ENCODE assay signal across 21 cellular contexts in genomic region chr4:23235613-23236390, GRCh38.
DNase-seq lines count a peak whose midpoint lies in the region; ATAC-seq, FAIRE-seq and TF ChIP-seq lines count a peak whose summit lies in the region.
"Had no signal": no experiment of that assay in that cellular context is flagged by ENCODE, and none has a peak within 500 bp of the region (broad histone marks: within the 10 kb centered on the region; RNA-seq: fewer than 3 reads in every experiment).

No MANE protein-coding gene starts in this region.

- H3K4me1 ChIP-seq in HUES48 (ENCODE audit: control insufficient read depth, insufficient read depth, low read length) = peaks cover 24% of the 10 kb centered on the region
- peaks cover 32% of the 10 kb centered on the region for H3K4me1 ChIP-seq in body of pancreas
- peaks cover 8% of the 10 kb centered on the region; the same call in 1 of the 2 replicates for H3K4me1 ChIP-seq in iPS DF 6.9 (ENCODE audit: control insufficient read depth, insufficient read depth, low read length)
- no peaks in the 10 kb centered on the region for H3K4me1 ChIP-seq in small intestine (ENCODE audit: control insufficient read depth in 2 of 2, insufficient read depth in 1 of 2, low read depth in 1 of 2, low read length in 1 of 2)
- H3K4me1 ChIP-seq in upper lobe of left lung = peaks cover 0 to 6% (median 1%) of the 10 kb centered on the region in 4 donors
- H3K4me1 ChIP-seq: colonic mucosa had no signal

- no peak overlapping the region for H3K9ac ChIP-seq in HUES48 (ENCODE audit: low read depth, low read length)

- no peak for FAIRE-seq in small intestine (lab: Jason Lieb, UNC)
- FAIRE-seq: GM12878 had no signal

- no peaks in the 10 kb centered on the region for H3K27me3 ChIP-seq in HUES48 (ENCODE audit: control insufficient read depth, insufficient read depth, low read length)
- H3K27me3 ChIP-seq in body of pancreas = no peaks in the 10 kb centered on the region
- no peaks in the 10 kb centered on the region for H3K27me3 ChIP-seq in iPS DF 6.9 (ENCODE audit: control insufficient read depth, insufficient read depth, low read length)
- no peaks in the 10 kb centered on the region for H3K27me3 ChIP-seq in small intestine (ENCODE audit: control insufficient read depth in 2 of 2, insufficient read depth in 2 of 2, low read length in 2 of 2)
- H3K27me3 ChIP-seq in upper lobe of left lung = no peaks in the 10 kb centered on the region
- H3K27me3 ChIP-seq: brain microvascular endothelial cell, colonic mucosa had no signal

- H3K27ac ChIP-seq in HUES48 (ENCODE audit: low read depth, low read length) = peak overlapping the region; percentile 32
- H3K27ac ChIP-seq in body of pancreas = peak overlapping the region in 1 of 4 donors; percentile 37
- H3K27ac ChIP-seq in iPS DF 6.9 (ENCODE audit: low read length) = no peak overlapping the region
- H3K27ac ChIP-seq in small intestine (ENCODE audit: low read depth in 1 of 2, low read length in 1 of 2) = no peak overlapping the region
- H3K27ac ChIP-seq in upper lobe of left lung = no peak overlapping the region
- H3K27ac ChIP-seq: brain microvascular endothelial cell, colonic mucosa, WERI-Rb-1 had no signal

- TF ChIP-seq CTCF in body of pancreas (IDR thresholded peaks at IDR 0.05) = no peak
- no peak for TF ChIP-seq CTCF in upper lobe of left lung (IDR thresholded peaks at IDR 0.05)

- no peak overlapping the region for H3K4me3 ChIP-seq in HUES48 (ENCODE audit: low read depth, low read length)
- no peak overlapping the region for H3K4me3 ChIP-seq in body of pancreas
- no peak overlapping the region for H3K4me3 ChIP-seq in iPS DF 6.9 (ENCODE audit: low read length)
- H3K4me3 ChIP-seq in small intestine (ENCODE audit: low read depth in 1 of 2, low read length in 2 of 2) = no peak overlapping the region
- H3K4me3 ChIP-seq in upper lobe of left lung = no peak overlapping the region
- H3K4me3 ChIP-seq: colonic mucosa, GM12878 had no signal

- no peak for TF ChIP-seq EP300 in upper lobe of left lung (IDR thresholded peaks at IDR 0.05)

- TF ChIP-seq POLR2A in body of pancreas (IDR thresholded peaks at IDR 0.05) (no peak), upper lobe of left lung (IDR thresholded peaks at IDR 0.05) (no peak)

- intact Hi-C loops in body of pancreas (cut with DNase I) = no loop called here

- peak; percentile 9 to 34 (median 19) for DNase-seq in body of pancreas
- DNase-seq in iPS DF 6.9 (ENCODE audit: low read depth, low spot score) = peak; percentile 9
- DNase-seq in occipital lobe (lab: John Stamatoyannopoulos, UW) = peak; percentile 1
- DNase-seq in small intestine = no peak
- DNase-seq in stimulated activated CD4-positive, alpha-beta T cell treated with anti-CD3 and anti-CD28 coated beads, Interleukin-4, amount 100 ng/mL, for 1 hour = no peak
- DNase-seq in upper lobe of left lung = no peak
- DNase-seq: activated CD4-positive, alpha-beta T cell treated with anti-CD3 and anti-CD28 coated beads, Interleukin-2, amount 50 U/mL, for 1 hour; brain microvascular endothelial cell; colonic mucosa; DMS79 treated with DMSO at 0.1 percent for 48 hours; immature natural killer cell; IMR-90; NCI-H1436; NCI-H510A; stimulated activated CD4-positive, alpha-beta T cell treated with anti-CD3 and anti-CD28 coated beads, Interleukin-15, amount 100 ng/mL, for 24 hours; stimulated activated CD8-positive, alpha-beta memory T cell treated with anti-CD3 and anti-CD28 coated beads, Interleukin-4, amount 100 ng/mL, for 48 hours; trophoblast cell; WERI-Rb-1 had no signal

- 33 to 36% methylated on average over 5 of the region's 5 CpGs for WGBS in body of pancreas, 2 donors
- WGBS in iPS DF 6.9 (ENCODE audit: insufficient coverage, insufficient read length) = no CpG with 5 or more reads among the region's 5 CpGs
- WGBS in small intestine, 3 donors = 28 to 33% (median 32%) methylated on average over 5 of the region's 5 CpGs
- 28 to 31% methylated on average over 5 of the region's 5 CpGs for WGBS in upper lobe of left lung, 2 donors

- no peak for ATAC-seq in body of pancreas
- no peak for ATAC-seq in upper lobe of left lung (ENCODE audit: low FRiP score in 2 of 2)
- ATAC-seq in HG02610 (IDR thresholded peaks at IDR 0.05; ENCODE audit: unreplicated experiment) = no peak
- ATAC-seq: GM12878 had no signal

- H3K9me3 ChIP-seq in HUES48 (ENCODE audit: control insufficient read depth, insufficient read depth, low read length) = no peaks in the 10 kb centered on the region
- H3K9me3 ChIP-seq in body of pancreas = no peaks in the 10 kb centered on the region
- no peaks in the 10 kb centered on the region for H3K9me3 ChIP-seq in iPS DF 6.9 (ENCODE audit: control insufficient read depth, insufficient read depth, low read length)
- no peaks in the 10 kb centered on the region for H3K9me3 ChIP-seq in small intestine (ENCODE audit: control insufficient read depth, low read depth)
- no peaks in the 10 kb centered on the region for H3K9me3 ChIP-seq in upper lobe of left lung
- H3K9me3 ChIP-seq: colonic mucosa had no signal

- no peaks in the 10 kb centered on the region for H3K36me3 ChIP-seq in HUES48 (ENCODE audit: control insufficient read depth, insufficient read depth, low read length)
- H3K36me3 ChIP-seq in body of pancreas (replicated peaks in 1 of 2; ENCODE audit: insufficient read depth in 1 of 2, low read depth in 2 of 2) = no peaks in the 10 kb centered on the region
- no peaks in the 10 kb centered on the region for H3K36me3 ChIP-seq in iPS DF 6.9 (ENCODE audit: control insufficient read depth, insufficient read depth, low read length)
- H3K36me3 ChIP-seq in small intestine (ENCODE audit: control insufficient read depth in 2 of 2, insufficient read depth in 2 of 2, low read length in 2 of 2) = no peaks in the 10 kb centered on the region
- H3K36me3 ChIP-seq in upper lobe of left lung = no peaks in the 10 kb centered on the region
- H3K36me3 ChIP-seq: brain microvascular endothelial cell, colonic mucosa, WERI-Rb-1 had no signal

Comparison
In these comparisons a context has a peak if more than half of its experiments do, and no peak if none do; other contexts are left out.
1. DNase-seq: peak in body of pancreas (4 of 4), iPS DF 6.9 (single experiment) and occipital lobe (single experiment); none in small intestine (single experiment), stimulated activated CD4-positive, alpha-beta T cell treated with anti-CD3 and anti-CD28 coated beads, Interleukin-4, amount 100 ng/mL, for 1 hour (single experiment) and upper lobe of left lung (0 of 2).